ENCODE assay signal across 21 cellular contexts in the genomic region with DNA sequence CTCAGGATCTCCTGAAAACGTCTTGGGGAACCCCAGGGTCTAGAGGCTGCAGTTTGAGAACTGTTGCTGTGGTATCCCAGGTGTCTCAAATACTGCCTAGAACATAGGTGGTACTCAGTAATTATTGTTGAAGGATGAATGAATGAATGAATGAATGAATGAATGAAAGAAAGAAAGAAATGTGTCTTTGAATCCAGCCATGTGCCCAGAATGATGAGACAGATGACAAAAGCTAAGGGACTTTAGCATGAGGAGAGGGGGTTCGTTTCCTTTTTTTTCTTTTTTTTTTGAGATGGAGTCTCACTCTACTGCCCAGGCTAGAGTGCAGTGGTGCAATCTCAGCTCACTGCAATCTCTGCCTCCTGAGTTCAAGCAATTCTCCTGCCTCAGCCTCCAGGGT. TPM values are rescaled to one million over a fixed set of nuclear protein-coding genes. Genes with fewer than 3 reads are reported as not detected.
DNase-seq lines count a peak whose midpoint lies in the region; ATAC-seq and TF ChIP-seq lines count a peak whose summit lies in the region.
"Had no signal": no experiment of that assay in that cellular context is flagged by ENCODE, and none has a peak within 500 bp of the region (broad histone marks: within the 10 kb centered on the region; RNA-seq: fewer than 3 reads in every experiment).

No MANE protein-coding gene starts in this region.

- H3K9me3 ChIP-seq in CD4-positive, alpha-beta T cell (ENCODE audit: control insufficient read depth, low read length), result no peaks in the 10 kb centered on the region
- H3K9me3 ChIP-seq in HEK293 (ENCODE audit: control insufficient read depth, insufficient read depth, low read depth, low read length), result no peaks in the 10 kb centered on the region

- H3K4me3 ChIP-seq in HEK293 (ENCODE audit: low read depth, low read length), result no peak overlapping the region
- H3K4me3 ChIP-seq: PC-9 had no signal

- CTCF ChIA-PET in activated naive CD4-positive, alpha-beta T cell treated with anti-CD3 and anti-CD28 coated beads for 36 hours (lab: Charles Lee), result no interaction called here
- CTCF ChIA-PET in CD4-positive, alpha-beta T cell (lab: Charles Lee), result no interaction called here
- CTCF ChIA-PET in HEK293 (lab: Yijun Ruan, JAX), result interaction anchor here (1.2 to 1.6 kb wide), 6 partner anchors 8 to 212 kb away, joined by 3 to 8 read pairs (median 4); no protein-coding TSS in a partner anchor
- CTCF ChIA-PET in activated CD4-positive, alpha-beta memory T cell treated with anti-CD3 and anti-CD28 coated beads for 36 hours (lab: Charles Lee), result interaction anchor here (1.5 kb wide), 1 partner anchor 142 kb away, joined by 5 read pairs; no protein-coding TSS in a partner anchor

- H3K4me1 Mint-ChIP-seq in activated naive CD4-positive, alpha-beta T cell treated with anti-CD3 and anti-CD28 coated beads for 36 hours (ENCODE audit: low read depth), result peaks cover 17% of the 10 kb centered on the region
- peaks cover 17% of the 10 kb centered on the region for H3K4me1 Mint-ChIP-seq in CD4-positive, alpha-beta T cell (ENCODE audit: low read depth)
- peaks cover 42% of the 10 kb centered on the region for H3K4me1 Mint-ChIP-seq in endothelial cell (ENCODE audit: unreplicated experiment)
- H3K4me1 Mint-ChIP-seq in activated CD4-positive, alpha-beta memory T cell treated with anti-CD3 and anti-CD28 coated beads for 36 hours (ENCODE audit: low read depth), result peaks cover 26% of the 10 kb centered on the region

- H3K27ac Mint-ChIP-seq in activated naive CD4-positive, alpha-beta T cell treated with anti-CD3 and anti-CD28 coated beads for 36 hours, result peak overlapping the region; percentile 53
- H3K27ac Mint-ChIP-seq in CD4-positive, alpha-beta T cell, result peak overlapping the region; percentile 55
- H3K27ac Mint-ChIP-seq in endothelial cell (ENCODE audit: unreplicated experiment), result peak overlapping the region; percentile 50
- H3K27ac Mint-ChIP-seq in activated CD4-positive, alpha-beta memory T cell treated with anti-CD3 and anti-CD28 coated beads for 36 hours, result no peak overlapping the region

- H3K27me3 Mint-ChIP-seq in activated naive CD4-positive, alpha-beta T cell treated with anti-CD3 and anti-CD28 coated beads for 36 hours (ENCODE audit: low read depth), result no peaks in the 10 kb centered on the region
- no peaks in the 10 kb centered on the region for H3K27me3 Mint-ChIP-seq in CD4-positive, alpha-beta T cell
- H3K27me3 Mint-ChIP-seq in endothelial cell (ENCODE audit: unreplicated experiment), result peaks cover 15% of the 10 kb centered on the region
- H3K27me3 Mint-ChIP-seq in activated CD4-positive, alpha-beta memory T cell treated with anti-CD3 and anti-CD28 coated beads for 36 hours, result no peaks in the 10 kb centered on the region

- no peaks in the 10 kb centered on the region; the same call in 1 of the 2 replicates for H3K4me1 ChIP-seq in HEK293 (ENCODE audit: control insufficient read depth, insufficient read depth, low read length)

- H3K27ac ChIP-seq in CD4-positive, alpha-beta T cell (ENCODE audit: low read depth, low read length), result no peak overlapping the region
- H3K27ac ChIP-seq in HEK293 (ENCODE audit: extremely low read depth, low read depth, low read length), result no peak overlapping the region
- H3K27ac ChIP-seq in caudate nucleus (ENCODE audit: low read depth, low read length), result no peak overlapping the region
- H3K27ac ChIP-seq: C4-2B, KMS-11, PC-9 had no signal

- DNase-seq in activated naive CD4-positive, alpha-beta T cell treated with anti-CD3 and anti-CD28 coated beads for 36 hours, result no peak
- no peak for DNase-seq in activated naive CD4-positive, alpha-beta T cell treated with Interleukin-2 at 50 U/mL for 16 hours
- no peak for DNase-seq in CD4-positive, alpha-beta T cell
- no peak for DNase-seq in endothelial cell (ENCODE audit: low spot score)
- no peak for DNase-seq in activated CD4-positive, alpha-beta memory T cell treated with anti-CD3 and anti-CD28 coated beads for 36 hours
- DNase-seq in caudate nucleus (lab: John Stamatoyannopoulos, UW), result no peak
- DNase-seq: DMS79, NCI-H1105, NCI-H146, NCI-H2029, NCI-H226, NCI-H510A treated with DMSO at 0.1 percent for 48 hours, NCI-H748 treated with DMSO at 0.1 percent for 48 hours, PC-9, RPMI8226, SHP77 had no signal

- no peak for TF ChIP-seq CTCF in CD4-positive, alpha-beta T cell (IDR thresholded peaks at IDR 0.05)
- TF ChIP-seq CTCF in HEK293 (tag by site-specific recombination; IDR thresholded peaks at IDR 0.05), result no peak
- TF ChIP-seq CTCF in endothelial cell (IDR thresholded peaks at IDR 0.05; ENCODE audit: unreplicated experiment), result no peak

- POLR2A ChIA-PET in CD4-positive, alpha-beta T cell (lab: Charles Lee), result interaction anchor here (1.4 to 4.0 kb wide), 4 partner anchors 12 to 114 kb away, joined by 4 to 18 read pairs (median 5); a partner anchor contains a TSS
- POLR2A ChIA-PET in HEK293 (lab: Yijun Ruan, JAX), result interaction anchor here (2.7 to 5.9 kb wide), 2 partner anchors 7 to 11 kb away, joined by 10 to 35 read pairs; no protein-coding TSS in a partner anchor
- POLR2A ChIA-PET in activated CD4-positive, alpha-beta memory T cell treated with anti-CD3 and anti-CD28 coated beads for 36 hours (lab: Charles Lee), result interaction anchor here (0.6 kb wide), 1 partner anchor 18 kb away, joined by 4 read pairs; no protein-coding TSS in a partner anchor

- H3K36me3 ChIP-seq in HEK293 (ENCODE audit: control insufficient read depth in 2 of 2, insufficient read depth in 1 of 2, low read length in 2 of 2), result peaks cover 62 to 74% of the 10 kb centered on the region in 2 experiments

- no peaks in the 10 kb centered on the region for H3K9me3 Mint-ChIP-seq in activated naive CD4-positive, alpha-beta T cell treated with anti-CD3 and anti-CD28 coated beads for 36 hours
- no peaks in the 10 kb centered on the region for H3K9me3 Mint-ChIP-seq in CD4-positive, alpha-beta T cell
- H3K9me3 Mint-ChIP-seq in endothelial cell (ENCODE audit: unreplicated experiment), result no peaks in the 10 kb centered on the region
- H3K9me3 Mint-ChIP-seq in activated CD4-positive, alpha-beta memory T cell treated with anti-CD3 and anti-CD28 coated beads for 36 hours, result no peaks in the 10 kb centered on the region

- ATAC-seq in CD4-positive, alpha-beta T cell (ENCODE audit: poor library complexity), result no peak

- H3K27me3 ChIP-seq in CD4-positive, alpha-beta T cell (ENCODE audit: control insufficient read depth, insufficient read depth, low read length), result no peaks in the 10 kb centered on the region

- intact Hi-C loops in activated naive CD4-positive, alpha-beta T cell treated with anti-CD3 and anti-CD28 coated beads for 36 hours (cut with micrococcal nuclease), result no loop called here
- intact Hi-C loops in CD4-positive, alpha-beta T cell (cut with DNase I, micrococcal nuclease), result no loop called here
- intact Hi-C loops in activated CD4-positive, alpha-beta memory T cell treated with anti-CD3 and anti-CD28 coated beads for 36 hours (cut with micrococcal nuclease), result no loop called here

- H3K4me3 Mint-ChIP-seq in activated naive CD4-positive, alpha-beta T cell treated with anti-CD3 and anti-CD28 coated beads for 36 hours, result no peak overlapping the region
- no peak overlapping the region for H3K4me3 Mint-ChIP-seq in CD4-positive, alpha-beta T cell
- no peak overlapping the region for H3K4me3 Mint-ChIP-seq in endothelial cell (ENCODE audit: unreplicated experiment)
- H3K4me3 Mint-ChIP-seq in activated CD4-positive, alpha-beta memory T cell treated with anti-CD3 and anti-CD28 coated beads for 36 hours, result no peak overlapping the region

- peaks cover 1% of the 10 kb centered on the region for H3K36me3 Mint-ChIP-seq in activated naive CD4-positive, alpha-beta T cell treated with anti-CD3 and anti-CD28 coated beads for 36 hours (ENCODE audit: low read depth)
- peaks cover 24% of the 10 kb centered on the region for H3K36me3 Mint-ChIP-seq in CD4-positive, alpha-beta T cell (ENCODE audit: low read depth)
- peaks cover 20% of the 10 kb centered on the region for H3K36me3 Mint-ChIP-seq in endothelial cell (ENCODE audit: low read depth, unreplicated experiment)
- peaks cover 17% of the 10 kb centered on the region for H3K36me3 Mint-ChIP-seq in activated CD4-positive, alpha-beta memory T cell treated with anti-CD3 and anti-CD28 coated beads for 36 hours

TF ChIP-seq in HEK293, 187 proteins besides CTCF, POLR2A, EP300 and RAD21 (continues in another document):
- TF ChIP-seq SETDB1 (IDR thresholded peaks at IDR 0.05; ENCODE audit: insufficient read length, low read length) (no peak), OSR2 (tag by site-specific recombination; IDR thresholded peaks at IDR 0.05) (no peak)

RNA-seq across cellular contexts. Expression of a gene that starts 7.8 kb away (rescaled TPM):
- 10 to 100 TPM in 1 of 2 experiments, 1 to 10 TPM in 1; 8.2 to 11.2 TPM for total RNA-seq in activated naive CD4-positive, alpha-beta T cell treated with anti-CD3 and anti-CD28 coated beads for 36 hours
- total RNA-seq in CD4-positive, alpha-beta T cell, result 10 to 100 TPM; 45.0 to 47.9 TPM
- 35.9 TPM for total RNA-seq in endothelial cell (ENCODE audit: unreplicated experiment)
- total RNA-seq in activated CD4-positive, alpha-beta memory T cell treated with anti-CD3 and anti-CD28 coated beads for 36 hours, result 10 to 100 TPM; 25.4 to 28.7 TPM

RNA-seq across cellular contexts. Expression of a gene that starts 12.2 kb away (rescaled TPM):
- total RNA-seq in activated naive CD4-positive, alpha-beta T cell treated with anti-CD3 and anti-CD28 coated beads for 36 hours, result 100 to 1,000 TPM; 136 to 144 TPM
- total RNA-seq in CD4-positive, alpha-beta T cell, result 100 to 1,000 TPM; 335 to 344 TPM
- 92.2 TPM for total RNA-seq in endothelial cell (ENCODE audit: unreplicated experiment)
- total RNA-seq in activated CD4-positive, alpha-beta memory T cell treated with anti-CD3 and anti-CD28 coated beads for 36 hours, result 100 to 1,000 TPM; 117 to 121 TPM

RNA-seq across cellular contexts. Expression of a gene that starts 25.8 kb away (rescaled TPM):
- under 1 TPM; 0.19 to 0.86 TPM for total RNA-seq in activated naive CD4-positive, alpha-beta T cell treated with anti-CD3 and anti-CD28 coated beads for 36 hours
- total RNA-seq in CD4-positive, alpha-beta T cell, result 1 to 10 TPM; 1.5 to 1.6 TPM
- total RNA-seq in endothelial cell (ENCODE audit: unreplicated experiment), result 0.74 TPM
- not detected for total RNA-seq in activated CD4-positive, alpha-beta memory T cell treated with anti-CD3 and anti-CD28 coated beads for 36 hours
- total RNA-seq: H7, HT1080 had no signal

RNA-seq across cellular contexts. Expression of a gene that starts 28.0 kb away (rescaled TPM):
- total RNA-seq in activated naive CD4-positive, alpha-beta T cell treated with anti-CD3 and anti-CD28 coated beads for 36 hours, result not detected
- not detected for total RNA-seq in CD4-positive, alpha-beta T cell
- total RNA-seq in endothelial cell (ENCODE audit: unreplicated experiment), result not detected
- under 1 TPM in 1 of 2 experiments, not detected in 1; 0.19 TPM for total RNA-seq in activated CD4-positive, alpha-beta memory T cell treated with anti-CD3 and anti-CD28 coated beads for 36 hours
- total RNA-seq: H7, HT1080, PC-9 had no signal

RNA-seq across cellular contexts. Expression of a gene that starts 35.4 kb away (rescaled TPM):
- total RNA-seq in activated naive CD4-positive, alpha-beta T cell treated with anti-CD3 and anti-CD28 coated beads for 36 hours, result under 1 TPM; 0.19 to 0.77 TPM
- total RNA-seq in CD4-positive, alpha-beta T cell, result not detected
- total RNA-seq in endothelial cell (ENCODE audit: unreplicated experiment), result not detected
- total RNA-seq in activated CD4-positive, alpha-beta memory T cell treated with anti-CD3 and anti-CD28 coated beads for 36 hours, result under 1 TPM; 0.43 to 0.44 TPM
- total RNA-seq: HT1080 had no signal

Comparison
In these comparisons a context has a peak if more than half of its experiments do, and no peak if none do; other contexts are left out.
1. CTCF ChIA-PET loops: an anchor here in HEK293 (1.2 to 1.6 kb wide) and activated CD4-positive, alpha-beta memory T cell treated with anti-CD3 and anti-CD28 coated beads for 36 hours (1.5 kb wide); none called in activated naive CD4-positive, alpha-beta T cell treated with anti-CD3 and anti-CD28 coated beads for 36 hours and CD4-positive, alpha-beta T cell.